Comparison of ENCODE assay signal across 1 cellular context in genomic region chr15:40296561-40297230, GRCh38.
TF ChIP-seq lines count a peak whose summit lies in the region.

No MANE protein-coding gene starts in this region.

TF ChIP-seq in HepG2, 621 proteins besides CTCF, POLR2A, EP300 and RAD21:
- TF ChIP-seq ZNF20 (CRISPR knock-in tag; IDR thresholded peaks at IDR 0.05) (no peak), ZZZ3 (CRISPR knock-in tag; IDR thresholded peaks at IDR 0.05; ENCODE audit: borderline replicate concordance) (no peak), ZNF563 (CRISPR knock-in tag; IDR thresholded peaks at IDR 0.05) (no peak), PHF21A (CRISPR knock-in tag; IDR thresholded peaks at IDR 0.05) (no peak), KAT7 (CRISPR knock-in tag; IDR thresholded peaks at IDR 0.05; ENCODE audit: borderline replicate concordance) (no peak), LBX2 (CRISPR knock-in tag; IDR thresholded peaks at IDR 0.05; ENCODE audit: borderline replicate concordance) (no peak), ZNF749 (CRISPR knock-in tag; IDR thresholded peaks at IDR 0.05; ENCODE audit: borderline replicate concordance) (no peak), ZBTB2 (CRISPR knock-in tag; IDR thresholded peaks at IDR 0.05; ENCODE audit: low read depth) (no peak), HOXD1 (CRISPR knock-in tag; IDR thresholded peaks at IDR 0.05) (no peak), ZBTB46 (CRISPR knock-in tag; IDR thresholded peaks at IDR 0.05; ENCODE audit: borderline replicate concordance) (no peak), ARNTL (CRISPR knock-in tag; IDR thresholded peaks at IDR 0.05) (no peak), HOMEZ (CRISPR knock-in tag; IDR thresholded peaks at IDR 0.05; ENCODE audit: low read depth) (no peak), CHD4 (IDR thresholded peaks at IDR 0.05; ENCODE audit: borderline replicate concordance, low read length) (no peak), ZNF572 (CRISPR knock-in tag; IDR thresholded peaks at IDR 0.05) (no peak), ELF4 (CRISPR knock-in tag; IDR thresholded peaks at IDR 0.05; ENCODE audit: borderline replicate concordance) (no peak), ZNF713 (CRISPR knock-in tag; IDR thresholded peaks at IDR 0.05) (no peak), ZNF317 (CRISPR knock-in tag; IDR thresholded peaks at IDR 0.05) (no peak), ZFP36L2 (CRISPR knock-in tag; IDR thresholded peaks at IDR 0.05) (no peak), CBFB (CRISPR knock-in tag; IDR thresholded peaks at IDR 0.05) (no peak), ZNF430 (CRISPR knock-in tag; IDR thresholded peaks at IDR 0.05) (no peak)
